ENCODE assay signal across 16 cellular contexts in genomic region chr9:21077842-21078241, GRCh38. TPM values are rescaled to one million over a fixed set of nuclear protein-coding genes. Genes with fewer than 3 reads are reported as not detected.
"Had no signal": no experiment of that assay in that cellular context is flagged by ENCODE, and none has a peak within 500 bp of the region (broad histone marks: within the 10 kb centered on the region; RNA-seq: fewer than 3 reads in every experiment).

IFNB1 (minus strand) TSS chr9:21077942; CDS start chr9:21077869, 73 bp downstream.

- H3K4me1 ChIP-seq: body of pancreas, colonic mucosa had no signal

- H3K27ac ChIP-seq: body of pancreas, colonic mucosa, neutrophil had no signal

- H3K4me3 ChIP-seq: body of pancreas, colonic mucosa, mucosa of descending colon had no signal

- ATAC-seq: activated CD8-positive, alpha-beta T cell treated with anti-CD3 and anti-CD28 coated beads, Interleukin-2, amount 10 ng/mL, durations not matched to agents 7 days and 5 days; body of pancreas; esophagus mucosa; mucosa of descending colon; naive thymus-derived CD8-positive, alpha-beta T cell; stimulated activated effector memory CD8-positive, alpha-beta T cell treated with anti-CD3 and anti-CD28 coated beads, Interleukin-12 subunit alpha, Interleukin-12 subunit beta, amount 100 ng/mL, for 72 hours had no signal

- H3K36me3 Mint-ChIP-seq: naive thymus-derived CD8-positive, alpha-beta T cell; stimulated activated effector memory CD8-positive, alpha-beta T cell treated with anti-CD3 and anti-CD28 coated beads, Interleukin-12 subunit alpha, Interleukin-12 subunit beta, amount 100 ng/mL, for 72 hours had no signal

- H3K27me3 ChIP-seq: body of pancreas, colonic mucosa, neutrophil had no signal

- H3K27me3 Mint-ChIP-seq: activated CD4-positive, alpha-beta T cell treated with anti-CD3 and anti-CD28 coated beads for 36 hours; naive thymus-derived CD8-positive, alpha-beta T cell had no signal

- H3K27ac Mint-ChIP-seq: activated CD4-positive, alpha-beta T cell treated with anti-CD3 and anti-CD28 coated beads for 36 hours; activated CD8-positive, alpha-beta T cell treated with anti-CD3 and anti-CD28 coated beads, Interleukin-2, amount 10 ng/mL, durations not matched to agents 7 days and 5 days; stimulated activated effector memory CD8-positive, alpha-beta T cell treated with anti-CD3 and anti-CD28 coated beads, Interleukin-12 subunit alpha, Interleukin-12 subunit beta, amount 100 ng/mL, for 72 hours; T-helper 1 cell treated with Interleukin-12 subunit alpha and Interleukin-12 subunit beta and Interleukin-4 antibody, amounts not matched to agents 30 μg/mL and 1 μg/mL, for 36 hours had no signal

- DNase-seq: activated CD4-positive, alpha-beta T cell treated with anti-CD3 and anti-CD28 coated beads for 36 hours; activated CD8-positive, alpha-beta T cell treated with anti-CD3 and anti-CD28 coated beads, Interleukin-2, amount 10 ng/mL, durations not matched to agents 7 days and 5 days; activated naive CD4-positive, alpha-beta T cell; amniotic stem cell; body of pancreas; central memory CD4-positive, alpha-beta T cell; colonic mucosa; islet precursor cell; mammary epithelial cell; mucosa of descending colon; naive thymus-derived CD8-positive, alpha-beta T cell had no signal

- H3K9me3 Mint-ChIP-seq: stimulated activated effector memory CD8-positive, alpha-beta T cell treated with anti-CD3 and anti-CD28 coated beads, Interleukin-12 subunit alpha, Interleukin-12 subunit beta, amount 100 ng/mL, for 72 hours had no signal

- H3K36me3 ChIP-seq: colonic mucosa, neutrophil had no signal

- H3K4me3 Mint-ChIP-seq: activated CD4-positive, alpha-beta T cell treated with anti-CD3 and anti-CD28 coated beads for 36 hours; activated CD8-positive, alpha-beta T cell treated with anti-CD3 and anti-CD28 coated beads, Interleukin-2, amount 10 ng/mL, durations not matched to agents 7 days and 5 days; naive thymus-derived CD8-positive, alpha-beta T cell; stimulated activated effector memory CD8-positive, alpha-beta T cell treated with anti-CD3 and anti-CD28 coated beads, Interleukin-12 subunit alpha, Interleukin-12 subunit beta, amount 100 ng/mL, for 72 hours; T-helper 1 cell treated with Interleukin-12 subunit alpha and Interleukin-12 subunit beta and Interleukin-4 antibody, amounts not matched to agents 30 μg/mL and 1 μg/mL, for 36 hours had no signal

- H3K9me3 ChIP-seq: body of pancreas, colonic mucosa, mucosa of descending colon, neutrophil had no signal

RNA-seq across cellular contexts. Expression of gene IFNB1, which starts in this region (rescaled TPM):
- total RNA-seq: activated CD8-positive, alpha-beta T cell treated with anti-CD3 and anti-CD28 coated beads, Interleukin-2, amount 10 ng/mL, durations not matched to agents 7 days and 5 days; body of pancreas; colonic mucosa; esophagus mucosa; mammary epithelial cell; mucosa of descending colon; naive thymus-derived CD8-positive, alpha-beta T cell; posterior vena cava had no signal
- polyA plus RNA-seq: mammary epithelial cell; naive thymus-derived CD8-positive, alpha-beta T cell had no signal
